Comparison of ENCODE assay signal across 28 cellular contexts in the genomic region with DNA sequence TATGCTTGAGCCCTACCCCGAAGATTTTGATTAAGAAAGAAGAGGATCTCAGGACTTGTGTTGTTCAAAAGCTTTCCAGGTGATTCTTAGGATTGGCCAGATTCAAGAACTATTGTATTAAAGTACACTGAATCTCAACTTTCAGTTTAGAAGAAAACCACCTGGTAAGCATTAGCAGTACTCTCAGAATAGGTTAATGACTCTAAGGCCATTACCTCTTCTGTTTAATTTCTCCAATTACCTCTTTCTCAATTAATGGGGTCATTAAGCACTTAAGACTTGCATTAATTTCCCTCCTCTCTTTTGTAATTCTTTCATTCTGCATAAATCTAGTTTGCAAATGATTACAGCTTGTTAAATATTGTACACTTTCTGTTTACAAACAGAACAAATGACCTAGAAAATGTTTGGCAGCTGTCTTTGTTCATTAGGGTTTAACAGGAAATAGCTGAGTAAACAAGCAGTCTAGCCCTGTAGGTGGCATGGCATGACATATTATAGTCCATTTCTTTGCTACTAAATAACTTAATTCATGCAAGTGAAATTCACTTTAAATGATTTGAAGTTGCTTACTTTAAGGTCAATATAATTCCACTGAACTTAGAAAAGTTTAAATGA. TPM values are rescaled to one million over a fixed set of nuclear protein-coding genes. Genes with fewer than 3 reads are reported as not detected.
DNase-seq lines count a peak whose midpoint lies in the region; ATAC-seq and TF ChIP-seq lines count a peak whose summit lies in the region.
"Had no signal": no experiment of that assay in that cellular context is flagged by ENCODE, and none has a peak within 500 bp of the region (broad histone marks: within the 10 kb centered on the region; RNA-seq: fewer than 3 reads in every experiment).

No MANE protein-coding gene starts in this region.

- H3K4me3 Mint-ChIP-seq in T-helper 17 cell, result no peak overlapping the region
- H3K4me3 Mint-ChIP-seq: activated B cell treated with CpG ODN at 0.5 μM for 24 hours; activated CD4-positive, alpha-beta memory T cell treated with anti-CD3 and anti-CD28 coated beads, Interleukin-2, amount 10 ng/mL, durations not matched to agents 7 days and 5 days; immature natural killer cell had no signal

- H3K79me2 ChIP-seq in OCI-LY7 (ENCODE audit: insufficient read depth, low read depth, low read length), result no peaks in the 10 kb centered on the region

- no peaks in the 10 kb centered on the region for H4K20me1 ChIP-seq in OCI-LY7 (ENCODE audit: insufficient read depth, low read length)

- peak; percentile 44; the same call in 1 of the 2 replicates for TF ChIP-seq CTCF in OCI-LY7 (conservative IDR thresholded peaks at IDR 0.05; ENCODE audit: low read length)

- no peaks in the 10 kb centered on the region for H3K4me1 Mint-ChIP-seq in T-helper 17 cell
- H3K4me1 Mint-ChIP-seq: activated CD4-positive, alpha-beta memory T cell treated with anti-CD3 and anti-CD28 coated beads, Interleukin-2, amount 10 ng/mL, durations not matched to agents 7 days and 5 days had no signal

- H3K4me1 ChIP-seq in OCI-LY7 (ENCODE audit: insufficient read depth, low read length, poor library complexity, severe bottlenecking) (peaks cover 22% of the 10 kb centered on the region), SJCRH30 (peaks cover 17% of the 10 kb centered on the region; the same call in 1 of the 2 replicates)
- H3K4me1 ChIP-seq: adrenal gland, breast epithelium, colonic mucosa, psoas muscle, spleen, upper lobe of right lung had no signal

- CTCF ChIA-PET in OCI-LY7 (lab: Charles Lee; ENCODE audit: unreplicated experiment), result no interaction called here

- no TSS peak for BruUV-seq in OCI-LY7 (replicated peaks; lab: Mats Ljungman, UMichigan)

- H3K4me3 ChIP-seq in OCI-LY7 (ENCODE audit: low read depth, low read length, poor library complexity, severe bottlenecking) (no peak overlapping the region), SJCRH30 (no peak overlapping the region)
- H3K4me3 ChIP-seq: adrenal gland, breast epithelium, colonic mucosa, lung, psoas muscle, spleen, upper lobe of right lung had no signal

- H3K27me3 ChIP-seq in SJCRH30, result no peaks in the 10 kb centered on the region
- H3K27me3 ChIP-seq: adrenal gland, breast epithelium, colonic mucosa, spleen, upper lobe of right lung had no signal

- H3K36me3 Mint-ChIP-seq in T-helper 17 cell (ENCODE audit: low read depth), result no peaks in the 10 kb centered on the region
- H3K36me3 Mint-ChIP-seq: immature natural killer cell had no signal

- no peak overlapping the region for H3K27ac ChIP-seq in OCI-LY7 (ENCODE audit: low read depth, low read length, poor library complexity, severe bottlenecking)
- no peak overlapping the region for H3K27ac ChIP-seq in SJCRH30
- H3K27ac ChIP-seq: adrenal gland, breast epithelium, colonic mucosa, psoas muscle, spleen, upper lobe of right lung had no signal

- intact Hi-C loops in OCI-LY7 (cut with micrococcal nuclease; ENCODE audit: unreplicated experiment), result no loop called here

- no peaks in the 10 kb centered on the region for H3K9me2 ChIP-seq in OCI-LY7 (ENCODE audit: insufficient read depth, low read length)

- POLR2A ChIA-PET in OCI-LY7 (lab: Charles Lee), result interaction anchor here (0.6 to 1.1 kb wide), 2 partner anchors 9 to 98 kb away, joined by 4 read pairs; no protein-coding TSS in a partner anchor

- ATAC-seq in left lobe of liver (peak; percentile 62), GM21786 (IDR thresholded peaks at IDR 0.05; ENCODE audit: unreplicated experiment) (no peak), T-helper 17 cell (no peak)
- ATAC-seq: psoas muscle, upper lobe of right lung had no signal

- no peaks in the 10 kb centered on the region for H3K36me3 ChIP-seq in OCI-LY7 (ENCODE audit: insufficient read depth, low read length)
- no peaks in the 10 kb centered on the region for H3K36me3 ChIP-seq in SJCRH30
- H3K36me3 ChIP-seq: adrenal gland, breast epithelium, colonic mucosa, spleen, upper lobe of right lung had no signal

- peaks cover 4% of the 10 kb centered on the region; the same call in 1 of the 2 replicates for H3K9me3 ChIP-seq in OCI-LY7 (ENCODE audit: low read length)
- no peaks in the 10 kb centered on the region for H3K9me3 ChIP-seq in SJCRH30 (replicated peaks)
- no peaks in the 10 kb centered on the region for H3K9me3 ChIP-seq in T-helper 17 cell (ENCODE audit: control insufficient read depth, low read length, poor library complexity, severe bottlenecking)
- H3K9me3 ChIP-seq: adrenal gland, breast epithelium, colonic mucosa, psoas muscle, upper lobe of right lung had no signal

- DNase-seq in DMS53 treated with DMSO at 0.1 percent for 48 hours (lab: John Stamatoyannopoulos, UW; ENCODE audit: unreplicated experiment), result peak; percentile 57
- peak; percentile 4 for DNase-seq in NCI-H128 (lab: John Stamatoyannopoulos, UW; ENCODE audit: unreplicated experiment)
- no peak for DNase-seq in OCI-LY7 (ENCODE audit: low spot score)
- DNase-seq in left lobe of liver (ENCODE audit: low spot score), result no peak
- no peak for DNase-seq in SJCRH30
- DNase-seq in NCI-H446 (lab: John Stamatoyannopoulos, UW), result no peak
- no peak for DNase-seq in T-helper 17 cell
- DNase-seq: activated B cell treated with CpG ODN at 0.5 μM for 24 hours; activated CD4-positive, alpha-beta memory T cell treated with anti-CD3 and anti-CD28 coated beads, Interleukin-2, amount 10 ng/mL, durations not matched to agents 7 days and 5 days; activated gamma-delta T cell treated with Interleukin-2 at 50 U/mL for 16 hours; activated T-cell treated with anti-CD3 and anti-CD28 coated beads for 4 hours; adrenal gland; colonic mucosa; H7; immature natural killer cell; Kasumi-1; NCI-H1092 treated with DMSO at 0.1 percent for 48 hours; NCI-H524 treated with DMSO at 0.1 percent for 48 hours; OCI-M1; psoas muscle; spleen; stimulated activated CD4-positive, alpha-beta T cell treated with anti-CD3 and anti-CD28 coated beads, Interleukin-4, amount 100 ng/mL, for 24 hours; upper lobe of right lung had no signal

- H3K27ac Mint-ChIP-seq in T-helper 17 cell, result no peak overlapping the region
- H3K27ac Mint-ChIP-seq: activated CD4-positive, alpha-beta memory T cell treated with anti-CD3 and anti-CD28 coated beads, Interleukin-2, amount 10 ng/mL, durations not matched to agents 7 days and 5 days had no signal

- peak overlapping the region; percentile 38; the same call in 1 of the 2 replicates for H2AFZ ChIP-seq in OCI-LY7 (ENCODE audit: low read length)

- no peak overlapping the region for H3K4me2 ChIP-seq in OCI-LY7 (ENCODE audit: low read length)

- H3K27me3 Mint-ChIP-seq in T-helper 17 cell, result peaks cover 17% of the 10 kb centered on the region
- H3K27me3 Mint-ChIP-seq: activated CD4-positive, alpha-beta memory T cell treated with anti-CD3 and anti-CD28 coated beads, Interleukin-2, amount 10 ng/mL, durations not matched to agents 7 days and 5 days had no signal

RNA-seq across cellular contexts. Expression of gene TDRD15, which starts 20.4 kb away (rescaled TPM):
- total RNA-seq in OCI-LY7 (2014; rRNA removed; shearing (Covaris generic)), result not detected in 2 replicates
- total RNA-seq in OCI-LY7 (2022) (not detected in 2 replicates), left lobe of liver (0.93 TPM), T-helper 17 cell (under 1 TPM in 1 of 2 donors, not detected in 1; 0.13 TPM)
- total RNA-seq in SJCRH30 (2014; rRNA removed; shearing (Covaris generic)), result 0.02 TPM in 1 of 2 replicates, not detected in the other
- total RNA-seq: adrenal gland; colonic mucosa; H7; HT1080; lung; psoas muscle; T-helper 2 cell treated with Interferon-gamma antibody and Interleukin-4, amounts not matched to agents 100 ng/mL and 5 ng/mL, for 36 hours; upper lobe of right lung had no signal

RNA-seq across cellular contexts. Expression of gene APOB, which starts 59.5 kb away (rescaled TPM):
- 0.03 TPM in 1 of 2 replicates, not detected in the other for total RNA-seq in OCI-LY7 (2014; rRNA removed; shearing (Covaris generic))
- total RNA-seq in OCI-LY7 (2022) (not detected in 2 replicates), left lobe of liver (2,405 TPM), T-helper 17 cell (not detected)
- total RNA-seq in SJCRH30 (2014; rRNA removed; shearing (Covaris generic)), result 0.05 and 0.08 TPM in 2 replicates
- total RNA-seq: activated B cell treated with CpG ODN at 0.5 μM for 24 hours; activated CD4-positive, alpha-beta memory T cell treated with anti-CD3 and anti-CD28 coated beads, Interleukin-2, amount 10 ng/mL, durations not matched to agents 7 days and 5 days; T-helper 2 cell treated with Interferon-gamma antibody and Interleukin-4, amounts not matched to agents 100 ng/mL and 5 ng/mL, for 36 hours had no signal

Comparison
In these comparisons a context has a peak if more than half of its experiments do, and no peak if none do; other contexts are left out.
1. DNase-seq: peak in DMS53 treated with DMSO at 0.1 percent for 48 hours (single experiment) and NCI-H128 (single experiment); none in OCI-LY7 (single experiment), left lobe of liver (single experiment), SJCRH30 (0 of 2), NCI-H446 (0 of 2) and T-helper 17 cell (0 of 3).
2. RNA of gene APOB, which starts 59.5 kb away (total RNA-seq): 2,405 TPM in left lobe of liver (single experiment); 0.05 to 0.08 TPM in SJCRH30, 0.03 TPM in OCI-LY7 and not detected in T-helper 17 cell; every median in the first group is over 1,000 times any median in the second.